ENCODE assay signal across 1 cellular context in the genomic region with DNA sequence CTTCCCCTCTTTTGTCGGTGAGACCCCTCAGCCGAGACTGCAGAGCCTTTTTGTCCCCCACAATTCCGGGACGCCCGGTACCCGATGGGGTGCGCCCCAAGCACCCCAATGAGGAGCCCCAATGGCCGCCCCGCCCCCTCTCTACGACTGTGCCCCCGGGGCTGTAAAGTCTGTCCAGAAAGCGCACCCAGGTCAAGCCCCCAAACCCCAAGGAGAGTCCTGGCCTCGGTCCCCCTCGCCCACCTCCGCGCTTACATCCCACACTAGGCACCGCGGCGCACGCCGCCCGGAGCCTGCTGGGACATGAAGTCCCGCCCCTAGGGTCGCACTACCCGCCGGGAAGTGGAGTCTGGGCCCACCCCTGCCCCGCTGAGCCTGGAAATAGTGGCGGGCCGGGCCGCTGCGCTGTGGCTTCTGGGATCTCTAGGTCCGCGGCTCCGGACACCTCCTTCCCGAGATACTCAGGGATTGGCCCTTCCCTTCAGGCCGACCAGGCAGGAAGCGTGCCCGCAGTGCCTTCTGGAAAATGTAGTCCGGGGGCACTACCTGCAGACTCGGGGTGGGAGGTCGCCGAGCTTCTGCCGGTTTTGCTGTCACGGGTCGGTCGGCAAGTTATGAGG.
TF ChIP-seq lines count a peak whose summit lies in the region.

A gene (minus strand): TSS at position 281 of the 620 bp plus-strand sequence. CDS start 442 bp downstream, outside the sequence.

TF ChIP-seq in HEK293, 187 proteins besides CTCF, POLR2A, EP300 and RAD21 (continued from another document):
- TF ChIP-seq, protein P1, sequence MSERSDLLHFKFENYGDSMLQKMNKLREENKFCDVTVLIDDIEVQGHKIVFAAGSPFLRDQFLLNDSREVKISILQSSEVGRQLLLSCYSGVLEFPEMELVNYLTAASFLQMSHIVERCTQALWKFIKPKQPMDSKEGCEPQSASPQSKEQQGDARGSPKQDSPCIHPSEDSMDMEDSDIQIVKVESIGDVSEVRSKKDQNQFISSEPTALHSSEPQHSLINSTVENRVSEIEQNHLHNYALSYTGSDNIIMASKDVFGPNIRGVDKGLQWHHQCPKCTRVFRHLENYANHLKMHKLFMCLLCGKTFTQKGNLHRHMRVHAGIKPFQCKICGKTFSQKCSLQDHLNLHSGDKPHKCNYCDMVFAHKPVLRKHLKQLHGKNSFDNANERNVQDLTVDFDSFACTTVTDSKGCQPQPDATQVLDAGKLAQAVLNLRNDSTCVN (tag by site-specific recombination; optimal IDR thresholded peaks at IDR 0.05), result peak; percentile 44
- peak; percentile 55 for TF ChIP-seq GLIS2 (tag by site-specific recombination; IDR thresholded peaks at IDR 0.05)
- TF ChIP-seq ZNF585B (tag by site-specific recombination; IDR thresholded peaks at IDR 0.05), result no peak
- TF ChIP-seq, protein P2, sequence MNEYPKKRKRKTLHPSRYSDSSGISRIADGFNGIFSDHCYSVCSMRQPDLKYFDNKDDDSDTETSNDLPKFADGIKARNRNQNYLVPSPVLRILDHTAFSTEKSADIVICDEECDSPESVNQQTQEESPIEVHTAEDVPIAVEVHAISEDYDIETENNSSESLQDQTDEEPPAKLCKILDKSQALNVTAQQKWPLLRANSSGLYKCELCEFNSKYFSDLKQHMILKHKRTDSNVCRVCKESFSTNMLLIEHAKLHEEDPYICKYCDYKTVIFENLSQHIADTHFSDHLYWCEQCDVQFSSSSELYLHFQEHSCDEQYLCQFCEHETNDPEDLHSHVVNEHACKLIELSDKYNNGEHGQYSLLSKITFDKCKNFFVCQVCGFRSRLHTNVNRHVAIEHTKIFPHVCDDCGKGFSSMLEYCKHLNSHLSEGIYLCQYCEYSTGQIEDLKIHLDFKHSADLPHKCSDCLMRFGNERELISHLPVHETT (tag by site-specific recombination; IDR thresholded peaks at IDR 0.05), result no peak
- TF ChIP-seq ZNF354C (tag by site-specific recombination; IDR thresholded peaks at IDR 0.05; ENCODE audit: borderline replicate concordance, low read depth), result no peak
- TF ChIP-seq, protein P3, sequence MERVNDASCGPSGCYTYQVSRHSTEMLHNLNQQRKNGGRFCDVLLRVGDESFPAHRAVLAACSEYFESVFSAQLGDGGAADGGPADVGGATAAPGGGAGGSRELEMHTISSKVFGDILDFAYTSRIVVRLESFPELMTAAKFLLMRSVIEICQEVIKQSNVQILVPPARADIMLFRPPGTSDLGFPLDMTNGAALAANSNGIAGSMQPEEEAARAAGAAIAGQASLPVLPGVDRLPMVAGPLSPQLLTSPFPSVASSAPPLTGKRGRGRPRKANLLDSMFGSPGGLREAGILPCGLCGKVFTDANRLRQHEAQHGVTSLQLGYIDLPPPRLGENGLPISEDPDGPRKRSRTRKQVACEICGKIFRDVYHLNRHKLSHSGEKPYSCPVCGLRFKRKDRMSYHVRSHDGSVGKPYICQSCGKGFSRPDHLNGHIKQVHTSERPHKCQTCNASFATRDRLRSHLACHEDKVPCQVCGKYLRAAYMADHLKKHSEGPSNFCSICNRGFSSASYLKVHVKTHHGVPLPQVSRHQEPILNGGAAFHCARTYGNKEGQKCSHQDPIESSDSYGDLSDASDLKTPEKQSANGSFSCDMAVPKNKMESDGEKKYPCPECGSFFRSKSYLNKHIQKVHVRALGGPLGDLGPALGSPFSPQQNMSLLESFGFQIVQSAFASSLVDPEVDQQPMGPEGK (tag by site-specific recombination; IDR thresholded peaks at IDR 0.05), result peak; percentile 62
- TF ChIP-seq GLIS1 (tag by site-specific recombination; IDR thresholded peaks at IDR 0.05), result peak; percentile 47; the same call in 1 of the 2 replicates
- peak; percentile 94 for TF ChIP-seq ZFP69B (tag by site-specific recombination; IDR thresholded peaks at IDR 0.05)
- no peak for TF ChIP-seq HOXD13 (CRISPR knock-in tag; IDR thresholded peaks at IDR 0.05; ENCODE audit: borderline replicate concordance)
- TF ChIP-seq TRIM28 (IDR thresholded peaks at IDR 0.05; ENCODE audit: borderline replicate concordance, low read length), result no peak
- TF ChIP-seq ZNF501 (tag by site-specific recombination; IDR thresholded peaks at IDR 0.05), result 0 out of 2 replicates have a peak, but pooled peaks have one; percentile 39
- 0 out of 2 replicates have a peak, but pooled peaks have one; percentile 19 for TF ChIP-seq ZNF629 (tag by site-specific recombination; IDR thresholded peaks at IDR 0.05)
- TF ChIP-seq MZF1 (tag by site-specific recombination; IDR thresholded peaks at IDR 0.05; ENCODE audit: borderline replicate concordance), result no peak
- TF ChIP-seq ZFP41 (tag by site-specific recombination; IDR thresholded peaks at IDR 0.05; ENCODE audit: borderline replicate concordance), result no peak
- TF ChIP-seq, protein P4, sequence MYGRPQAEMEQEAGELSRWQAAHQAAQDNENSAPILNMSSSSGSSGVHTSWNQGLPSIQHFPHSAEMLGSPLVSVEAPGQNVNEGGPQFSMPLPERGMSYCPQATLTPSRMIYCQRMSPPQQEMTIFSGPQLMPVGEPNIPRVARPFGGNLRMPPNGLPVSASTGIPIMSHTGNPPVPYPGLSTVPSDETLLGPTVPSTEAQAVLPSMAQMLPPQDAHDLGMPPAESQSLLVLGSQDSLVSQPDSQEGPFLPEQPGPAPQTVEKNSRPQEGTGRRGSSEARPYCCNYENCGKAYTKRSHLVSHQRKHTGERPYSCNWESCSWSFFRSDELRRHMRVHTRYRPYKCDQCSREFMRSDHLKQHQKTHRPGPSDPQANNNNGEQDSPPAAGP (tag by site-specific recombination; IDR thresholded peaks at IDR 0.05), result no peak; the same call in 1 of the 2 replicates
- TF ChIP-seq ZNF350 (tag by site-specific recombination; IDR thresholded peaks at IDR 0.05), result no peak
- TF ChIP-seq, protein P5, sequence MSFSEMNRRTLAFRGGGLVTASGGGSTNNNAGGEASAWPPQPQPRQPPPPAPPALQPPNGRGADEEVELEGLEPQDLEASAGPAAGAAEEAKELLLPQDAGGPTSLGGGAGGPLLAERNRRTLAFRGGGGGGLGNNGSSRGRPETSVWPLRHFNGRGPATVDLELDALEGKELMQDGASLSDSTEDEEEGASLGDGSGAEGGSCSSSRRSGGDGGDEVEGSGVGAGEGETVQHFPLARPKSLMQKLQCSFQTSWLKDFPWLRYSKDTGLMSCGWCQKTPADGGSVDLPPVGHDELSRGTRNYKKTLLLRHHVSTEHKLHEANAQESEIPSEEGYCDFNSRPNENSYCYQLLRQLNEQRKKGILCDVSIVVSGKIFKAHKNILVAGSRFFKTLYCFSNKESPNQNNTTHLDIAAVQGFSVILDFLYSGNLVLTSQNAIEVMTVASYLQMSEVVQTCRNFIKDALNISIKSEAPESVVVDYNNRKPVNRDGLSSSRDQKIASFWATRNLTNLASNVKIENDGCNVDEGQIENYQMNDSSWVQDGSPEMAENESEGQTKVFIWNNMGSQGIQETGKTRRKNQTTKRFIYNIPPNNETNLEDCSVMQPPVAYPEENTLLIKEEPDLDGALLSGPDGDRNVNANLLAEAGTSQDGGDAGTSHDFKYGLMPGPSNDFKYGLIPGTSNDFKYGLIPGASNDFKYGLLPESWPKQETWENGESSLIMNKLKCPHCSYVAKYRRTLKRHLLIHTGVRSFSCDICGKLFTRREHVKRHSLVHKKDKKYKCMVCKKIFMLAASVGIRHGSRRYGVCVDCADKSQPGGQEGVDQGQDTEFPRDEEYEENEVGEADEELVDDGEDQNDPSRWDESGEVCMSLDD (tag by site-specific recombination; IDR thresholded peaks at IDR 0.05), result peak; percentile 97
- TF ChIP-seq, protein P6, sequence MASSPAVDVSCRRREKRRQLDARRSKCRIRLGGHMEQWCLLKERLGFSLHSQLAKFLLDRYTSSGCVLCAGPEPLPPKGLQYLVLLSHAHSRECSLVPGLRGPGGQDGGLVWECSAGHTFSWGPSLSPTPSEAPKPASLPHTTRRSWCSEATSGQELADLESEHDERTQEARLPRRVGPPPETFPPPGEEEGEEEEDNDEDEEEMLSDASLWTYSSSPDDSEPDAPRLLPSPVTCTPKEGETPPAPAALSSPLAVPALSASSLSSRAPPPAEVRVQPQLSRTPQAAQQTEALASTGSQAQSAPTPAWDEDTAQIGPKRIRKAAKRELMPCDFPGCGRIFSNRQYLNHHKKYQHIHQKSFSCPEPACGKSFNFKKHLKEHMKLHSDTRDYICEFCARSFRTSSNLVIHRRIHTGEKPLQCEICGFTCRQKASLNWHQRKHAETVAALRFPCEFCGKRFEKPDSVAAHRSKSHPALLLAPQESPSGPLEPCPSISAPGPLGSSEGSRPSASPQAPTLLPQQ (tag by site-specific recombination; IDR thresholded peaks at IDR 0.05), result peak; percentile 95
- no peak for TF ChIP-seq ZNF404 (tag by site-specific recombination; IDR thresholded peaks at IDR 0.05)
- peak; percentile 69 for TF ChIP-seq KLF10 (tag by site-specific recombination; IDR thresholded peaks at IDR 0.05)
- peak; percentile 98 for TF ChIP-seq ZNF76 (tag by site-specific recombination; IDR thresholded peaks at IDR 0.05; ENCODE audit: borderline replicate concordance, low read depth)
- TF ChIP-seq, protein P7, sequence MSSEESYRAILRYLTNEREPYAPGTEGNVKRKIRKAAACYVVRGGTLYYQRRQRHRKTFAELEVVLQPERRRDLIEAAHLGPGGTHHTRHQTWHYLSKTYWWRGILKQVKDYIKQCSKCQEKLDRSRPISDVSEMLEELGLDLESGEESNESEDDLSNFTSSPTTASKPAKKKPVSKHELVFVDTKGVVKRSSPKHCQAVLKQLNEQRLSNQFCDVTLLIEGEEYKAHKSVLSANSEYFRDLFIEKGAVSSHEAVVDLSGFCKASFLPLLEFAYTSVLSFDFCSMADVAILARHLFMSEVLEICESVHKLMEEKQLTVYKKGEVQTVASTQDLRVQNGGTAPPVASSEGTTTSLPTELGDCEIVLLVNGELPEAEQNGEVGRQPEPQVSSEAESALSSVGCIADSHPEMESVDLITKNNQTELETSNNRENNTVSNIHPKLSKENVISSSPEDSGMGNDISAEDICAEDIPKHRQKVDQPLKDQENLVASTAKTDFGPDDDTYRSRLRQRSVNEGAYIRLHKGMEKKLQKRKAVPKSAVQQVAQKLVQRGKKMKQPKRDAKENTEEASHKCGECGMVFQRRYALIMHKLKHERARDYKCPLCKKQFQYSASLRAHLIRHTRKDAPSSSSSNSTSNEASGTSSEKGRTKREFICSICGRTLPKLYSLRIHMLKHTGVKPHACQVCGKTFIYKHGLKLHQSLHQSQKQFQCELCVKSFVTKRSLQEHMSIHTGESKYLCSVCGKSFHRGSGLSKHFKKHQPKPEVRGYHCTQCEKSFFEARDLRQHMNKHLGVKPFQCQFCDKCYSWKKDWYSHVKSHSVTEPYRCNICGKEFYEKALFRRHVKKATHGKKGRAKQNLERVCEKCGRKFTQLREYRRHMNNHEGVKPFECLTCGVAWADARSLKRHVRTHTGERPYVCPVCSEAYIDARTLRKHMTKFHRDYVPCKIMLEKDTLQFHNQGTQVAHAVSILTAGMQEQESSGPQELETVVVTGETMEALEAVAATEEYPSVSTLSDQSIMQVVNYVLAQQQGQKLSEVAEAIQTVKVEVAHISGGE (tag by site-specific recombination; conservative IDR thresholded peaks at IDR 0.05; ENCODE audit: low read depth), result peak; percentile 73; the same call in 1 of the 2 replicates
- TF ChIP-seq ZBTB17 (tag by site-specific recombination; IDR thresholded peaks at IDR 0.05), result peak; percentile 91; the same call in 1 of the 2 replicates
TF ChIP-seq in HEK293: peak in this region for 29.
